ENCODE assay signal across 1 cellular context in the genomic region with DNA sequence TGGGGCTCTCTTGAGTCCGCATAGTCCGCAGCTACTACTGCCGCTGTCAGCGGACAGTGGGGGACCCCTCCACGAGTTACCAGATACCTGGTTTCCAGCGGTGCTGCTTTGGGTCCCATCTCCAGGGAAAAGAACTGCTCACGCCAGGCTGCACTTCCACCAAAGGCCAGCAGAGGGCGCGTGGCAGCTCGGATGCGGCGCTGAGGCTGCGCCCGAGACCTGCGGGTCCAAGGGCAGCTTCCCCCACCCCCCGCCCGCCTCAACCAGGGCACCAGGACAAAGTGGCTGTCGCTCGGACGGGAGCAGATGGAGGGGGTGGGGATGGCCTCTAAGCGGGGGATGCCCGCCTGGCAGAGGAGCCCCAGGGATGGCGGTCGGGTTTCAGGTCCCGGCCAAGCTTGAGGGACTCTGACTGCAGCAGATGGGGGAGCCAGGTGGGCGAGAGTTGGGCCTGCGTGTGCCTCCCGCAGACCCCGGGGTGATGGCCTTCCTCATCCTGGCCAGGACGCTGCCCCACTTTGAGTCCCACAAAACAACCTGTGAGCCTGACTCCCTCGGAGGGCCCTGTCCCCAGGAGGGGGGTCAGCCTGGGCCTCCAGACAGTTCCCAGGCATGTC.
TF ChIP-seq lines count a peak whose summit lies in the region.

No MANE protein-coding gene starts in this region.

TF ChIP-seq in K562, 482 proteins besides CTCF, POLR2A, EP300 and RAD21:
- 0 out of 2 replicates have a peak, but pooled peaks have one; percentile 73 for TF ChIP-seq SRSF1 (IDR thresholded peaks at IDR 0.05; ENCODE audit: low read depth, low read length)
- TF ChIP-seq SMC3 (conservative IDR thresholded peaks at IDR 0.05; ENCODE audit: insufficient read depth, low read depth, low read length), result peak; percentile 67
- TF ChIP-seq ESRRA (IDR thresholded peaks at IDR 0.05; ENCODE audit: borderline replicate concordance, low read depth), result no peak
